8 cellular contexts compared by ENCODE assay signal in the genomic region with DNA sequence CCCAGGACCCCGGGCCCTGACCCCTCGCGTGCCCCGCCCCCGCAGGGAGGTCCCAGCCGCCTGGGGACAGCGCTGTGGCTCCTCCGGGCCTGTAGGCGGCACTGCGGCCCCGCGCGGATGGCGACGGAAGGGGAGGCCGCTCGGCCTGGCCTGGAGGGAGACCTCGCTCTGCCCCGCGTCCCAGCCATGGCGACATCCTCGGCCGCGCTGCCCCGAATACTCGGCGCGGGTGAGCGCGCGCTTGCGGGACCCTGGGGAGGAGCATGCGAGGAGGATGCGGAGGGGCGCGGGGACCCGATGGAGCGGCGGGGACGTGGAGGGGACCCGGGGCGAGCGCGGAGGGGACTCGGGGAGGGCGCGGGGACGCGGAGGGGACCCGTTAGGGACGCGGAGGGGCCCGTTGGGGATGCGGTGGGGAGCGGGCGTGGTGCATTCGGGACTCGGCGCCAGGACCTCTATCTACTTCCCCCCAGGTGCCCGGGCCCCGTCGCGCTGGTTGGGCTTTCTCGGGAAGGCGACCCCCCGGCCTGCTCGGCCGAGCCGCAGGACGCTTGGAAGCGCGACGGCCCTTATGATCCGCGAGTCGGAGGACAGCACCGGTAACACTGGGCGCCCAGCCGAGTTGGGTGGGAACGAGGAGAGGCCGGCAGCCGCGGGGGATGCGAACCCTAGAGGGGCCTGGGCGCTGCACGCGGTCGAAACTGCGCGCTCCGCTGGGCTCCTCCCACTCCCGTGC. TPM values are rescaled to one million over a fixed set of nuclear protein-coding genes. Genes with fewer than 3 reads are reported as not detected.
DNase-seq lines count a peak whose midpoint lies in the region; ATAC-seq and TF ChIP-seq lines count a peak whose summit lies in the region.

Gene MRPS2, plus strand, starts transcription at position 158 of the 736 bp plus-strand sequence. Its CDS starts 29 bp downstream, at position 187.

- peak within 1 kb of the TSS; percentile 78 for H3K4me3 ChIP-seq in GM12865 (ENCODE audit: low read depth, low read length)

- intact Hi-C loops in sciatic nerve (cut with DNase I), result no loop called here

- ATAC-seq in HG02610 (IDR thresholded peaks at IDR 0.05; ENCODE audit: unreplicated experiment), result peak; percentile 82
- ATAC-seq in sciatic nerve, result peak; percentile 95
- ATAC-seq in GM18873 (IDR thresholded peaks at IDR 0.05; ENCODE audit: low FRiP score, unreplicated experiment), result no peak

- TF ChIP-seq CTCF in GM12865 (IDR thresholded peaks at IDR 0.05; ENCODE audit: insufficient read depth, low read depth, low read length, missing control alignments), result peak; percentile 91

- DNase-seq in GM12865 (ENCODE audit: low read depth) (peak; percentile 92), NCI-H1105 (lab: John Stamatoyannopoulos, UW) (peak; percentile 83), T1000 (lab: John Stamatoyannopoulos, UW) (peak; percentile 52), astrocyte of the hippocampus (ENCODE audit: low read depth, low spot score) (peak; percentile 96), hypothalamus (lab: John Stamatoyannopoulos, UW) (peak; percentile 19 to 90 (median 73)), sciatic nerve (ENCODE audit: low spot score) (peak; percentile 91)

RNA-seq across cellular contexts. Expression of gene MRPS2, which starts in this region (rescaled TPM):
- total RNA-seq in sciatic nerve, result 17.5 TPM
